26 cellular contexts compared by ENCODE assay signal in genomic region chr12:52518574-52519469, GRCh38. TPM values are rescaled to one million over a fixed set of nuclear protein-coding genes. Genes with fewer than 3 reads are reported as not detected.
DNase-seq lines count a peak whose midpoint lies in the region; TF ChIP-seq lines count a peak whose summit lies in the region.
"Had no signal": no experiment of that assay in that cellular context is flagged by ENCODE, and none has a peak within 500 bp of the region (broad histone marks: within the 10 kb centered on the region; RNA-seq: fewer than 3 reads in every experiment).

No MANE protein-coding gene starts in this region.

- H3K9me3 ChIP-seq in vagina: no peaks in the 10 kb centered on the region
- H3K9me3 ChIP-seq: tibial nerve had no signal

- peak overlapping the region; percentile 61 for H3K27ac ChIP-seq in vagina
- H3K27ac ChIP-seq: tibial nerve had no signal

- DNase-seq in activated CD8-positive, alpha-beta memory T cell treated with anti-CD3 and anti-CD28 coated beads for 24 hours: peak; percentile 26
- no peak for DNase-seq in activated CD8-positive, alpha-beta memory T cell treated with anti-CD3 and anti-CD28 coated beads, Interleukin-2, amount 50 U/mL, for 48 hours
- DNase-seq in ecto neural progenitor cell (ENCODE audit: low spot score): peak; percentile 32
- DNase-seq in mucosa of gallbladder (ENCODE audit: low spot score): peak; percentile 6
- DNase-seq in vagina (ENCODE audit: extremely low spot score in 2 of 2): peak in 1 of 2 donors; percentile 82
- DNase-seq in activated effector memory CD4-positive, alpha-beta T cell treated with anti-CD3 and anti-CD28 coated beads, Interleukin-2, amount 50 U/mL, for 16 hours: no peak
- DNase-seq in NAMALWA (ENCODE audit: low spot score): no peak
- DNase-seq in SW480 (ENCODE audit: low spot score): no peak
- DNase-seq: activated CD4-positive, alpha-beta T cell treated with anti-CD3 and anti-CD28 coated beads for 4 hours; AML-193; CD4-positive, alpha-beta memory T cell; effector CD8-positive, alpha-beta T cell; glutamatergic neuron; mesendoderm; naive B cell; NCI-H1092; NCI-H187; NCI-H526; occipital lobe; retina; stimulated activated CD4-positive, alpha-beta T cell treated with anti-CD3 and anti-CD28 coated beads, Interleukin-4, amount 100 ng/mL, for 24 hours; stimulated activated naive CD8-positive, alpha-beta T cell treated with anti-CD3 and anti-CD28 coated beads, Interleukin-15, Interleukin-2, amounts not matched to agents 100 U/mL and 50 U/mL, for 24 hours had no signal

- no peaks in the 10 kb centered on the region for H3K27me3 ChIP-seq in vagina
- H3K27me3 ChIP-seq: tibial nerve had no signal

- H3K4me3 ChIP-seq in vagina: peak overlapping the region in 1 of 2 donors; percentile 42
- H3K4me3 ChIP-seq: tibial nerve had no signal

- no peak for TF ChIP-seq POLR2A in vagina (IDR thresholded peaks at IDR 0.05)

- H3K36me3 ChIP-seq in vagina: no peaks in the 10 kb centered on the region
- H3K36me3 ChIP-seq: tibial nerve had no signal

- intact Hi-C loops in vagina (cut with DNase I): no loop called here

- no peak for TF ChIP-seq CTCF in vagina (IDR thresholded peaks at IDR 0.05)

- peaks cover 12% of the 10 kb centered on the region for H3K4me1 ChIP-seq in vagina

RNA-seq across cellular contexts. Expression of gene KRT5, which starts 1.4 kb away (rescaled TPM):
- total RNA-seq in mucosa of gallbladder (not detected), vagina (4,247 TPM)
- total RNA-seq: CD4-positive, alpha-beta memory T cell; HepG2; kidney epithelial cell had no signal

RNA-seq across cellular contexts. Expression of gene KRT6A, which starts 25.8 kb away (rescaled TPM):
- total RNA-seq in mucosa of gallbladder: not detected
- 7,258 TPM for total RNA-seq in vagina
- total RNA-seq: CD4-positive, alpha-beta memory T cell; cerebellum; HepG2 had no signal

RNA-seq across cellular contexts. Expression of gene KRT71, which starts 34.1 kb away (rescaled TPM):
- total RNA-seq in mucosa of gallbladder (not detected), vagina (not detected)
- total RNA-seq: CD4-positive, alpha-beta memory T cell; HepG2; kidney epithelial cell; occipital lobe; tibial nerve had no signal

RNA-seq across cellular contexts. Expression of gene KRT6C, which starts 45.2 kb away (rescaled TPM):
- not detected for total RNA-seq in mucosa of gallbladder
- 257 TPM for total RNA-seq in vagina
- total RNA-seq: CD4-positive, alpha-beta memory T cell; cerebellum; HepG2; kidney epithelial cell; occipital lobe; tibial nerve had no signal

RNA-seq across cellular contexts. Expression of gene KRT74, which starts 54.8 kb away (rescaled TPM):
- total RNA-seq in mucosa of gallbladder: not detected
- not detected for total RNA-seq in vagina
- total RNA-seq: CD4-positive, alpha-beta memory T cell; cerebellum; HepG2; kidney epithelial cell; occipital lobe; tibial nerve had no signal

Comparison
In these comparisons a context has a peak if more than half of its experiments do, and no peak if none do; other contexts are left out.
1. DNase-seq: peak in activated CD8-positive, alpha-beta memory T cell treated with anti-CD3 and anti-CD28 coated beads for 24 hours (single experiment), ecto neural progenitor cell (single experiment) and mucosa of gallbladder (single experiment); none in activated CD8-positive, alpha-beta memory T cell treated with anti-CD3 and anti-CD28 coated beads, Interleukin-2, amount 50 U/mL, for 48 hours (single experiment), activated effector memory CD4-positive, alpha-beta T cell treated with anti-CD3 and anti-CD28 coated beads, Interleukin-2, amount 50 U/mL, for 16 hours (single experiment), NAMALWA (single experiment) and SW480 (single experiment).
2. RNA of gene KRT5, which starts 1.4 kb away (total RNA-seq): 4,247 TPM in vagina (single experiment); not detected in mucosa of gallbladder (single experiment); every median in the first group is over 1,000 times any median in the second.
3. RNA of gene KRT6A, which starts 25.8 kb away (total RNA-seq): 7,258 TPM in vagina (single experiment); not detected in mucosa of gallbladder (single experiment); every median in the first group is over 1,000 times any median in the second.